Comparison of ENCODE assay signal across 21 cellular contexts in the genomic region with DNA sequence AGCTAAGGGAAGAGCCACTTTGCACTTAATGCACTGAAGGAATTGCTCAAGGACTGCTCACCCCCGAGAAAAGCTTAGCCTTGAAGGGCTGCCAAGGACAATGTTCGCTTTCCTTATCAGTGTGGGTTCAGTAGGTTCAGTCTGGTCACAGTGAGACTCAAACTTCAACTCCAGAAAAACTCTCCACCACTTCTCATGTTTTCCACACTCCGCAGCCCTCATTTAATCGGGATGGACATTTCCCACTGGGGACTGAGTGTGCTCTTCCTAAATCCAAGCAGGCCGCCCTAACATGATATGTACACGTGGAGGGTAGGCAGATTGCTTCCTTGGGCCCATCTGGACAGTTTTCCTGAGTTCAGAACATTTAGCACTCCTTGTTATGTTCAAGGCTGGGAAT. TPM values are rescaled to one million over a fixed set of nuclear protein-coding genes. Genes with fewer than 3 reads are reported as not detected.
DNase-seq lines count a peak whose midpoint lies in the region; ATAC-seq, FAIRE-seq and TF ChIP-seq lines count a peak whose summit lies in the region.
"Had no signal": no experiment of that assay in that cellular context is flagged by ENCODE, and none has a peak within 500 bp of the region (broad histone marks: within the 10 kb centered on the region; RNA-seq: fewer than 3 reads in every experiment).

No MANE protein-coding gene starts in this region.

- peaks cover 3% of the 10 kb centered on the region for H3K36me3 Mint-ChIP-seq in T-helper 17 cell (ENCODE audit: low read depth)
- H3K36me3 Mint-ChIP-seq in CD4-positive, alpha-beta T cell (ENCODE audit: low read depth) = peaks cover 7% of the 10 kb centered on the region
- H3K36me3 Mint-ChIP-seq: CD8-positive, alpha-beta memory T cell had no signal

- H3K9me3 ChIP-seq in T-helper 17 cell (ENCODE audit: control insufficient read depth, low read length, poor library complexity, severe bottlenecking) (no peaks in the 10 kb centered on the region), gastroesophageal sphincter (no peaks in the 10 kb centered on the region), right atrium auricular region (no peaks in the 10 kb centered on the region), small intestine (ENCODE audit: control insufficient read depth, low read depth) (no peaks in the 10 kb centered on the region), kidney (ENCODE audit: control insufficient read depth in 1 of 2, low read length in 2 of 2) (no peaks in the 10 kb centered on the region)
- H3K9me3 ChIP-seq in CD4-positive, alpha-beta T cell (ENCODE audit: control insufficient read depth, low read length) = no peaks in the 10 kb centered on the region
- H3K9me3 ChIP-seq: A549, BLaER1 had no signal

- no peak for TF ChIP-seq CTCF in gastroesophageal sphincter (IDR thresholded peaks at IDR 0.05)
- TF ChIP-seq CTCF in right atrium auricular region (IDR thresholded peaks at IDR 0.05) = no peak
- no peak for TF ChIP-seq CTCF in CD4-positive, alpha-beta T cell (IDR thresholded peaks at IDR 0.05)
- TF ChIP-seq CTCF in kidney (IDR thresholded peaks at IDR 0.05; ENCODE audit: borderline replicate concordance, extremely low read depth, insufficient read depth) = no peak

- TF ChIP-seq POLR2A in gastroesophageal sphincter (IDR thresholded peaks at IDR 0.05) = no peak

- H3K4me3 Mint-ChIP-seq in T-helper 17 cell = no peak overlapping the region
- no peak overlapping the region for H3K4me3 Mint-ChIP-seq in CD4-positive, alpha-beta T cell
- H3K4me3 Mint-ChIP-seq: CD8-positive, alpha-beta memory T cell; HFFc6 had no signal

- DNase-seq in T-helper 17 cell (no peak), right atrium auricular region (ENCODE audit: low spot score) (no peak), small intestine (peak; percentile 68), kidney (no peak)
- no peak for DNase-seq in CD4-positive, alpha-beta T cell
- DNase-seq: CD8-positive, alpha-beta memory T cell; DND-41; H7; HFFc6; NCI-H1436; NCI-H2029; NCI-H345; NCI-H524 treated with DMSO at 0.1 percent for 48 hours had no signal

- H3K27me3 Mint-ChIP-seq in T-helper 17 cell = no peaks in the 10 kb centered on the region
- H3K27me3 Mint-ChIP-seq in CD4-positive, alpha-beta T cell = no peaks in the 10 kb centered on the region

- CTCF ChIA-PET in CD4-positive, alpha-beta T cell (lab: Charles Lee) = interaction anchor here (0.6 kb wide), 1 partner anchor 201 kb away, joined by 3 read pairs; the partner anchor contains the start of gene TLR5

- no peaks in the 10 kb centered on the region for H3K9me3 Mint-ChIP-seq in CD4-positive, alpha-beta T cell
- H3K9me3 Mint-ChIP-seq: CD8-positive, alpha-beta memory T cell; HFFc6 had no signal

- POLR2A ChIA-PET in CD4-positive, alpha-beta T cell (lab: Charles Lee) = no interaction called here

- 60 to 80% methylated on average over 4 to 6 of the region's 6 CpGs for WGBS in gastroesophageal sphincter (ENCODE audit: low coverage in 1 of 2), 2 donors
- WGBS in small intestine, 3 donors = 28 to 60% (median 48%) methylated on average over 6 of the region's 6 CpGs

- H3K27me3 ChIP-seq in gastroesophageal sphincter (no peaks in the 10 kb centered on the region), right atrium auricular region (no peaks in the 10 kb centered on the region), small intestine (ENCODE audit: control insufficient read depth in 2 of 2, insufficient read depth in 2 of 2, low read length in 2 of 2) (no peaks in the 10 kb centered on the region)
- H3K27me3 ChIP-seq in CD4-positive, alpha-beta T cell (ENCODE audit: control insufficient read depth, insufficient read depth, low read length) = no peaks in the 10 kb centered on the region
- H3K27me3 ChIP-seq: BLaER1 had no signal

- no peaks in the 10 kb centered on the region for H3K36me3 ChIP-seq in gastroesophageal sphincter
- H3K36me3 ChIP-seq in right atrium auricular region = no peaks in the 10 kb centered on the region
- H3K36me3 ChIP-seq in small intestine (ENCODE audit: control insufficient read depth in 2 of 2, insufficient read depth in 2 of 2, low read length in 2 of 2) = no peaks in the 10 kb centered on the region
- H3K36me3 ChIP-seq in kidney (ENCODE audit: control insufficient read depth in 1 of 2, insufficient read depth in 2 of 2, low read length in 2 of 2) = no peaks in the 10 kb centered on the region
- H3K36me3 ChIP-seq: BLaER1 had no signal

- H3K9ac ChIP-seq in kidney (ENCODE audit: low read length in 2 of 2) = no peak overlapping the region
- H3K9ac ChIP-seq: BLaER1, KMS-11 had no signal

- FAIRE-seq in small intestine (lab: Jason Lieb, UNC) = no peak
- FAIRE-seq in kidney (lab: Jason Lieb, UNC) = no peak
- FAIRE-seq: A549, G401.6 had no signal

- H3K4me1 ChIP-seq in gastroesophageal sphincter (peaks cover 0 to 14% (median 0%) of the 10 kb centered on the region in 3 donors), right atrium auricular region (peaks cover 0 to 44% of the 10 kb centered on the region in 2 donors), small intestine (ENCODE audit: control insufficient read depth in 2 of 2, insufficient read depth in 1 of 2, low read depth in 1 of 2, low read length in 1 of 2) (no peaks in the 10 kb centered on the region), kidney (ENCODE audit: control insufficient read depth in 1 of 2, insufficient read depth in 1 of 2, low read depth in 1 of 2, low read length in 2 of 2) (peaks cover 0 to 6% of the 10 kb centered on the region in 2 donors)
- H3K4me1 ChIP-seq: A549 had no signal

- TF ChIP-seq EP300 in gastroesophageal sphincter (IDR thresholded peaks at IDR 0.05) = no peak

- intact Hi-C loops in CD4-positive, alpha-beta T cell (cut with DNase I, micrococcal nuclease) = no loop called here
- intact Hi-C loops in kidney (cut with DNase I) = no loop called here

- H3K4me3 ChIP-seq in gastroesophageal sphincter (no peak overlapping the region), right atrium auricular region (no peak overlapping the region), small intestine (ENCODE audit: low read depth in 1 of 2, low read length in 2 of 2) (no peak overlapping the region), kidney (ENCODE audit: low read length in 2 of 2) (no peak overlapping the region)
- H3K4me3 ChIP-seq: A549, BLaER1 had no signal

- H3K27ac Mint-ChIP-seq in T-helper 17 cell = peak overlapping the region; percentile 49
- H3K27ac Mint-ChIP-seq in CD4-positive, alpha-beta T cell = no peak overlapping the region
- H3K27ac Mint-ChIP-seq: CD8-positive, alpha-beta memory T cell; HFFc6 had no signal

- ATAC-seq in T-helper 17 cell = no peak
- ATAC-seq in gastroesophageal sphincter = peak; percentile 20
- ATAC-seq in CD4-positive, alpha-beta T cell (ENCODE audit: poor library complexity) = no peak
- ATAC-seq in GM19328 (IDR thresholded peaks at IDR 0.05; ENCODE audit: unreplicated experiment) = no peak
- ATAC-seq: A549 had no signal

- H3K27ac ChIP-seq in gastroesophageal sphincter = no peak overlapping the region
- H3K27ac ChIP-seq in right atrium auricular region = peak overlapping the region; percentile 40 to 67
- no peak overlapping the region for H3K27ac ChIP-seq in small intestine (ENCODE audit: low read depth in 1 of 2, low read length in 1 of 2)
- no peak overlapping the region for H3K27ac ChIP-seq in CD4-positive, alpha-beta T cell (ENCODE audit: low read depth, low read length)
- H3K27ac ChIP-seq in kidney (ENCODE audit: low read depth in 2 of 2, low read length in 2 of 2) = no peak overlapping the region
- H3K27ac ChIP-seq: A549, BLaER1, KMS-11 had no signal

- H3K4me1 Mint-ChIP-seq in T-helper 17 cell = peaks cover 12% of the 10 kb centered on the region
- H3K4me1 Mint-ChIP-seq in CD4-positive, alpha-beta T cell (ENCODE audit: low read depth) = peaks cover 22% of the 10 kb centered on the region
- H3K4me1 Mint-ChIP-seq: CD8-positive, alpha-beta memory T cell had no signal

RNA-seq across cellular contexts. Expression of gene SUSD4, which starts 19.5 kb away (rescaled TPM):
- total RNA-seq in T-helper 17 cell (10 to 100 TPM in 1 of 2 donors, 1 to 10 TPM in 1; 8.8 to 32.6 TPM), gastroesophageal sphincter (1 to 10 TPM; 2.2 to 5.3 (median 2.5) TPM), right atrium auricular region (10 to 100 TPM in 1 of 2 donors, 1 to 10 TPM in 1; 8.9 to 17.7 TPM), kidney (14.0 TPM)
- polyA plus RNA-seq in small intestine (under 1 TPM in 2 of 3 donors, not detected in 1; 0.27 to 0.61 TPM), kidney (ENCODE audit: insufficient read depth, low read depth, low replicate concordance) (23.7 TPM)
- total RNA-seq in CD4-positive, alpha-beta T cell = 10 to 100 TPM; 13.0 to 13.8 TPM

RNA-seq across cellular contexts. Expression of gene CCDC185, which starts 48.7 kb away (rescaled TPM):
- total RNA-seq in T-helper 17 cell (not detected), gastroesophageal sphincter (under 1 TPM in 1 of 4 donors, not detected in 3; 0.50 TPM), right atrium auricular region (not detected), kidney (0.13 TPM)
- polyA plus RNA-seq in small intestine (not detected), kidney (ENCODE audit: insufficient read depth, low read depth, low replicate concordance) (not detected)
- total RNA-seq in CD4-positive, alpha-beta T cell = not detected
- total RNA-seq: CD8-positive, alpha-beta memory T cell; H7; HFFc6; M059J; RPMI7951 had no signal
- polyA plus RNA-seq: CD8-positive, alpha-beta memory T cell had no signal

Comparison
In these comparisons a context has a peak if more than half of its experiments do, and no peak if none do; other contexts are left out.
1. H3K27ac ChIP-seq: peak in right atrium auricular region (2 of 2); none in gastroesophageal sphincter (0 of 4), small intestine (0 of 2), CD4-positive, alpha-beta T cell (single experiment) and kidney (0 of 2).